Comparison of ENCODE assay signal across 25 cellular contexts in genomic region chr10:129165770-129166169, GRCh38.
A peak's percentile ranks its signal among the peaks of the same experiment; 100 is the strongest.
DNase-seq lines count a peak whose midpoint lies in the region; ATAC-seq and TF ChIP-seq lines count a peak whose summit lies in the region.
"Had no signal": no experiment of that assay in that cellular context is flagged by ENCODE, and none has a peak within 500 bp of the region (broad histone marks: within the 10 kb centered on the region; RNA-seq: fewer than 3 reads in every experiment).

No MANE protein-coding gene starts in this region.

- peak overlapping the region; percentile 60 for H3K14ac ChIP-seq in neuronal stem cell (ENCODE audit: low read length)

- no peaks in the 10 kb centered on the region for H3K79me1 ChIP-seq in neuronal stem cell (ENCODE audit: low read depth, low read length)

- peak; percentile 88 for DNase-seq in A673 (ENCODE audit: low spot score)
- DNase-seq in SK-N-MC (ENCODE audit: low read depth, low spot score), result no peak
- no peak for DNase-seq in neuronal stem cell (ENCODE audit: low spot score)
- no peak for DNase-seq in NCI-H1048 (lab: John Stamatoyannopoulos, UW)
- DNase-seq in activated T-helper 2 cell treated with anti-CD3 and anti-CD28 coated beads, Interferon-gamma antibody, Interleukin-2, Interleukin-4, amounts not matched to agents 10 μg/mL and 5 μg/mL and 100 μg/mL, durations not matched to agents 14 hours and 24 hours and 36 hours (ENCODE audit: low spot score), result no peak
- DNase-seq: ACHN; BE2C; C1 segment of cervical spinal cord; CD4-positive, alpha-beta memory T cell; CD4-positive, CD25-positive, alpha-beta regulatory T cell; CD8-positive, alpha-beta memory T cell; COR-L47; DMS 273 treated with DMSO at 0.1 percent for 48 hours; DMS153; DMS53; DMS79; DND-41; EL; GDM1 had no signal

- no peaks in the 10 kb centered on the region for H3K27me3 ChIP-seq in A673 (replicated peaks; ENCODE audit: insufficient read depth, low read depth, low read length, poor library complexity)
- no peaks in the 10 kb centered on the region for H3K27me3 ChIP-seq in BLaER1 treated with 17β-estradiol and CSF1 and Interleukin-3, amounts not matched to agents 10 nM and 100 nM
- H3K27me3 ChIP-seq in neuronal stem cell (ENCODE audit: control insufficient read depth in 3 of 3, insufficient read depth in 3 of 3, low read depth in 1 of 3, low read length in 3 of 3), result no peaks in the 10 kb centered on the region
- H3K27me3 ChIP-seq: BE2C had no signal

- POLR2A ChIA-PET in A673 (lab: Charles Lee; ENCODE audit: low non-redundant PET), result no interaction called here

- no peak for ATAC-seq in GM21526 (IDR thresholded peaks at IDR 0.05; ENCODE audit: low FRiP score, unreplicated experiment)
- ATAC-seq: A549, GM12878 had no signal

- H3K4ac ChIP-seq in neuronal stem cell (ENCODE audit: low read length), result no peak overlapping the region

- H2BK5ac ChIP-seq in neuronal stem cell (ENCODE audit: low read length), result no peak overlapping the region

- peaks cover 5% of the 10 kb centered on the region for H3K4me1 Mint-ChIP-seq in activated T-helper 2 cell treated with anti-CD3 and anti-CD28 coated beads, Interferon-gamma antibody, Interleukin-2, Interleukin-4, amounts not matched to agents 10 μg/mL and 5 μg/mL and 100 μg/mL, durations not matched to agents 14 hours and 24 hours and 36 hours (ENCODE audit: low read depth)
- H3K4me1 Mint-ChIP-seq: CD14-positive monocyte; CD4-positive, alpha-beta memory T cell; CD8-positive, alpha-beta memory T cell had no signal

- H3K36me3 Mint-ChIP-seq in activated T-helper 2 cell treated with anti-CD3 and anti-CD28 coated beads, Interferon-gamma antibody, Interleukin-2, Interleukin-4, amounts not matched to agents 10 μg/mL and 5 μg/mL and 100 μg/mL, durations not matched to agents 14 hours and 24 hours and 36 hours (ENCODE audit: low read depth), result no peaks in the 10 kb centered on the region
- H3K36me3 Mint-ChIP-seq: CD14-positive monocyte; CD4-positive, alpha-beta memory T cell; CD8-positive, alpha-beta memory T cell had no signal

- H3K27ac Mint-ChIP-seq in activated T-helper 2 cell treated with anti-CD3 and anti-CD28 coated beads, Interferon-gamma antibody, Interleukin-2, Interleukin-4, amounts not matched to agents 10 μg/mL and 5 μg/mL and 100 μg/mL, durations not matched to agents 14 hours and 24 hours and 36 hours, result no peak overlapping the region
- H3K27ac Mint-ChIP-seq: CD14-positive monocyte; CD4-positive, alpha-beta memory T cell had no signal

- H3K4me1 ChIP-seq in A673 (ENCODE audit: insufficient read depth, low read length, poor library complexity, severe bottlenecking) (peaks cover 46% of the 10 kb centered on the region), neuronal stem cell (ENCODE audit: control insufficient read depth in 2 of 2, insufficient read depth in 1 of 2, low read depth in 1 of 2, low read length in 2 of 2) (peaks cover 2 to 3% of the 10 kb centered on the region in 2 donors)
- H3K4me1 ChIP-seq in BLaER1 treated with 17β-estradiol and CSF1 and Interleukin-3, amounts not matched to agents 10 nM and 100 nM, result peaks cover 8 to 18% (median 12%) of the 10 kb centered on the region in 10 experiments
- H3K4me1 ChIP-seq: A549 had no signal

- no peak overlapping the region for H3K4me3 Mint-ChIP-seq in activated T-helper 2 cell treated with anti-CD3 and anti-CD28 coated beads, Interferon-gamma antibody, Interleukin-2, Interleukin-4, amounts not matched to agents 10 μg/mL and 5 μg/mL and 100 μg/mL, durations not matched to agents 14 hours and 24 hours and 36 hours (ENCODE audit: low read depth)
- H3K4me3 Mint-ChIP-seq: CD14-positive monocyte; CD4-positive, alpha-beta memory T cell; CD4-positive, CD25-positive, alpha-beta regulatory T cell; CD8-positive, alpha-beta memory T cell had no signal

- H3K23ac ChIP-seq in neuronal stem cell (ENCODE audit: low read depth, low read length, poor library complexity), result no peak overlapping the region

- H2BK120ac ChIP-seq in neuronal stem cell (ENCODE audit: low read depth, low read length), result no peak overlapping the region

- no peak overlapping the region for H3K18ac ChIP-seq in neuronal stem cell (ENCODE audit: low read length)

- no peak overlapping the region for H2AFZ ChIP-seq in neuronal stem cell (ENCODE audit: low read length)

- CTCF ChIA-PET in A673 (lab: Charles Lee), result interaction anchor here (0.8 to 1.9 kb wide), 2 partner anchors 128 to 166 kb away, joined by 3 to 5 read pairs; no protein-coding TSS in a partner anchor

- peak overlapping the region in 6 of 11 experiments; percentile 0 to 51 (median 22); a peak in 6 of 22 replicates for H3K4me2 ChIP-seq in BLaER1 treated with 17β-estradiol and CSF1 and Interleukin-3, amounts not matched to agents 10 nM and 100 nM
- H3K4me2 ChIP-seq in neuronal stem cell (ENCODE audit: insufficient read depth, low read length, poor library complexity, severe bottlenecking), result no peak overlapping the region
- H3K4me2 ChIP-seq: A549 had no signal

- no CpG with 5 or more reads among the region's 1 CpG for WGBS in neuronal stem cell (ENCODE audit: extremely low coverage in 2 of 2, insufficient read length in 2 of 2, insufficient replicate concordance in 1 of 2), 2 donors

- H3K4me3 ChIP-seq in A673 (ENCODE audit: low read depth, low read length, poor library complexity, severe bottlenecking) (no peak overlapping the region), SK-N-MC (peak overlapping the region; percentile 66), neuronal stem cell (ENCODE audit: low read length in 2 of 2) (no peak overlapping the region)
- no peak overlapping the region for H3K4me3 ChIP-seq in BLaER1 treated with 17β-estradiol and CSF1 and Interleukin-3, amounts not matched to agents 10 nM and 100 nM
- H3K4me3 ChIP-seq: A549, GM12878 had no signal

- H2BK12ac ChIP-seq in neuronal stem cell (ENCODE audit: low read length), result no peak overlapping the region

- H3K27me3 Mint-ChIP-seq in activated T-helper 2 cell treated with anti-CD3 and anti-CD28 coated beads, Interferon-gamma antibody, Interleukin-2, Interleukin-4, amounts not matched to agents 10 μg/mL and 5 μg/mL and 100 μg/mL, durations not matched to agents 14 hours and 24 hours and 36 hours (ENCODE audit: low read depth), result peaks cover 4% of the 10 kb centered on the region

- peak overlapping the region; percentile 82 for H3K27ac ChIP-seq in A673 (ENCODE audit: low read depth, low read length, poor library complexity, severe bottlenecking)
- no peak overlapping the region for H3K27ac ChIP-seq in BLaER1 treated with 17β-estradiol and CSF1 and Interleukin-3, amounts not matched to agents 10 nM and 100 nM
- H3K27ac ChIP-seq in SK-N-MC, result peak overlapping the region; percentile 97
- no peak overlapping the region for H3K27ac ChIP-seq in neuronal stem cell (replicated peaks; ENCODE audit: low read length)
- H3K27ac ChIP-seq: 22Rv1, A549 had no signal

- H3K9me3 ChIP-seq in A673 (ENCODE audit: low read depth, low read length, poor library complexity, severe bottlenecking) (peaks cover 3% of the 10 kb centered on the region), SK-N-MC (ENCODE audit: low read depth, low read length) (no peaks in the 10 kb centered on the region), neuronal stem cell (replicated peaks in 1 of 2; ENCODE audit: control insufficient read depth in 2 of 2, insufficient read depth in 1 of 2, low read depth in 1 of 2, low read length in 2 of 2) (no peaks in the 10 kb centered on the region)
- no peaks in the 10 kb centered on the region for H3K9me3 ChIP-seq in BLaER1 treated with 17β-estradiol and CSF1 and Interleukin-3, amounts not matched to agents 10 nM and 100 nM (replicated peaks in 1 of 11)
- H3K9me3 ChIP-seq: A549, BE2C had no signal

- no peak for TF ChIP-seq CTCF in A673 (conservative IDR thresholded peaks at IDR 0.05; ENCODE audit: low read depth, low read length)

- H4K20me1 ChIP-seq in BLaER1 treated with 17β-estradiol and CSF1 and Interleukin-3, amounts not matched to agents 10 nM and 100 nM, result no peaks in the 10 kb centered on the region

- H2BK15ac ChIP-seq in neuronal stem cell (ENCODE audit: low read length), result no peak overlapping the region

- no peaks in the 10 kb centered on the region for H3K9me3 Mint-ChIP-seq in activated T-helper 2 cell treated with anti-CD3 and anti-CD28 coated beads, Interferon-gamma antibody, Interleukin-2, Interleukin-4, amounts not matched to agents 10 μg/mL and 5 μg/mL and 100 μg/mL, durations not matched to agents 14 hours and 24 hours and 36 hours
- H3K9me3 Mint-ChIP-seq: CD4-positive, CD25-positive, alpha-beta regulatory T cell; CD8-positive, alpha-beta memory T cell had no signal

- no peak overlapping the region for H3K9ac ChIP-seq in BLaER1 treated with 17β-estradiol and CSF1 and Interleukin-3, amounts not matched to agents 10 nM and 100 nM
- H3K9ac ChIP-seq in SK-N-MC (ENCODE audit: insufficient read length) (no peak overlapping the region), neuronal stem cell (ENCODE audit: low read depth, low read length, poor library complexity) (no peak overlapping the region)

- no peaks in the 10 kb centered on the region for H3K36me3 ChIP-seq in A673 (ENCODE audit: insufficient read depth, low read length, poor library complexity, severe bottlenecking)
- no peaks in the 10 kb centered on the region for H3K36me3 ChIP-seq in BLaER1 treated with 17β-estradiol and CSF1 and Interleukin-3, amounts not matched to agents 10 nM and 100 nM
- no peaks in the 10 kb centered on the region for H3K36me3 ChIP-seq in SK-N-MC (ENCODE audit: insufficient read depth, low read length)
- H3K36me3 ChIP-seq in neuronal stem cell (replicated peaks in 1 of 2; ENCODE audit: control insufficient read depth in 2 of 2, insufficient read depth in 2 of 2, low read length in 2 of 2), result no peaks in the 10 kb centered on the region
- H3K36me3 ChIP-seq: BE2C had no signal

- H4K91ac ChIP-seq in neuronal stem cell (ENCODE audit: low read depth, low read length, poor library complexity), result no peak overlapping the region

- intact Hi-C loops in A673 (cut with micrococcal nuclease; ENCODE audit: unreplicated experiment), result loop anchor here (1.0 to 10.0 kb wide), 4 partner anchors 129 to 799 kb away; partner anchors contain the start of gene EBF3
- intact Hi-C loops in activated T-helper 2 cell treated with anti-CD3 and anti-CD28 coated beads, Interferon-gamma antibody, Interleukin-2, Interleukin-4, amounts not matched to agents 10 μg/mL and 5 μg/mL and 100 μg/mL, durations not matched to agents 14 hours and 24 hours and 36 hours (cut with micrococcal nuclease), result no loop called here

- peak overlapping the region; percentile 67 for H2AK5ac ChIP-seq in neuronal stem cell (ENCODE audit: low read depth, low read length)

- no peak overlapping the region for H4K8ac ChIP-seq in neuronal stem cell (ENCODE audit: low read depth, low read length)

- no TSS peak for BruUV-seq in A673 (replicated peaks; lab: Mats Ljungman, UMichigan)

Comparison
In these comparisons a context has a peak if more than half of its experiments do, and no peak if none do; other contexts are left out.
1. H3K27ac ChIP-seq: peak in A673 (single experiment) and SK-N-MC (single experiment); none in BLaER1 treated with 17β-estradiol and CSF1 and Interleukin-3, amounts not matched to agents 10 nM and 100 nM (0 of 11) and neuronal stem cell (single experiment).